In the genomic region with DNA sequence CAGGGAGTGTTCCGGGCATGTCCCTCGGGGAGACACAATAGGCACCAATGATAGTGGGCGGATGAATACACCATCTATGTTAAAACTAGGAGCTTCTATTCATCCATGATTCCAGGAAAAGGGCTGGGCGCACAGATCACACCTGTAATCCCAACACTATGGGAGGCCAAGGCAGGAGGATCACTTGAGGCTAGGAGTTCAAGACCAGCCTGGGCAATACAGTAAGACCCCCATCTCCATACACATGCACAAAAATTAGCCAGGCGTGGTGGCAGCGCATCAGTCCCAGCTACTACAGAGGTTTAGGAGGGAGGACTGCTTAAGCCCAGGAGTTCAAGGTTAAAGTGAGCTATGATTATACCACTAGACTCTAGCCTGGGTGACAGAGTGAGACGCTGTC, we compare ENCODE assay signal across 24 cellular contexts. TPM values are rescaled to one million over a fixed set of nuclear protein-coding genes. Genes with fewer than 3 reads are reported as not detected.
DNase-seq lines count a peak whose midpoint lies in the region; ATAC-seq, FAIRE-seq and TF ChIP-seq lines count a peak whose summit lies in the region.
"Had no signal": no experiment of that assay in that cellular context is flagged by ENCODE, and none has a peak within 500 bp of the region (broad histone marks: within the 10 kb centered on the region; RNA-seq: fewer than 3 reads in every experiment).

No MANE protein-coding gene starts in this region.

- H3K27me3 Mint-ChIP-seq in activated T-cell treated with anti-CD3 and anti-CD28 coated beads, Interleukin-2, amount 50 U/mL, for 4 hours (ENCODE audit: low read depth) = no peaks in the 10 kb centered on the region
- no peaks in the 10 kb centered on the region for H3K27me3 Mint-ChIP-seq in CD8-positive, alpha-beta memory T cell

- TF ChIP-seq EP300 in GM12878 (IDR thresholded peaks at IDR 0.05; ENCODE audit: borderline replicate concordance in 1 of 2, control insufficient read depth in 1 of 2, low read depth in 2 of 2, low read length in 2 of 2) (no peak), neural cell (conservative IDR thresholded peaks at IDR 0.05; ENCODE audit: poor library complexity, severe bottlenecking) (no peak)

- no peaks in the 10 kb centered on the region for H3K9me3 ChIP-seq in CD8-positive, alpha-beta memory T cell (ENCODE audit: low read length)
- H3K9me3 ChIP-seq in GM12878 (replicated peaks; ENCODE audit: control insufficient read depth, insufficient read depth, low read length) = no peaks in the 10 kb centered on the region; the same call in 2 of the 3 replicates
- H3K9me3 ChIP-seq in neural cell (ENCODE audit: low read length) = no peaks in the 10 kb centered on the region
- H3K9me3 ChIP-seq: gastroesophageal sphincter, HAP-1, upper lobe of left lung had no signal

- peak overlapping the region; percentile 93 for H3K4me3 Mint-ChIP-seq in activated T-cell treated with anti-CD3 and anti-CD28 coated beads, Interleukin-2, amount 50 U/mL, for 4 hours
- H3K4me3 Mint-ChIP-seq in CD8-positive, alpha-beta memory T cell = peak overlapping the region; percentile 54 to 99 (median 89)

- in situ Hi-C loops in GM12878 (cut with MboI) = no loop called here

- H4K20me1 ChIP-seq in GM12878 (ENCODE audit: control insufficient read depth, insufficient read depth) (no peaks in the 10 kb centered on the region), neural cell (ENCODE audit: insufficient read depth) (no peaks in the 10 kb centered on the region)

- RAD21 ChIA-PET in GM12878 (lab: Charles Lee; ENCODE audit: unreplicated experiment) = interaction anchor here (0.6 kb wide), 1 partner anchor 498 kb away, joined by 3 read pairs; no protein-coding TSS in a partner anchor

- TF ChIP-seq RAD21 in GM12878 (IDR thresholded peaks at IDR 0.05; ENCODE audit: insufficient read depth, low read depth, low read length) = no peak
- no peak for TF ChIP-seq RAD21 in neural cell (conservative IDR thresholded peaks at IDR 0.05)

- TF ChIP-seq CTCF in GM12878 (IDR thresholded peaks at IDR 0.05 in 2 of 3, conservative IDR thresholded peaks at IDR 0.05 in 1 of 3; ENCODE audit: control insufficient read depth in 2 of 3, extremely low read depth in 1 of 3, insufficient read depth in 1 of 3, low read depth in 3 of 3, low read length in 3 of 3) (no peak), neural cell (IDR thresholded peaks at IDR 0.05; ENCODE audit: poor library complexity, severe bottlenecking) (no peak)

- peaks cover 6% of the 10 kb centered on the region for H3F3A ChIP-seq in neural cell (ENCODE audit: insufficient read depth, low read length, poor library complexity, severe bottlenecking)

- H3K27me3 ChIP-seq in CD8-positive, alpha-beta memory T cell (ENCODE audit: insufficient read depth, low read length, poor library complexity, severe bottlenecking) = no peaks in the 10 kb centered on the region
- no peaks in the 10 kb centered on the region for H3K27me3 ChIP-seq in GM12878 (replicated peaks in 1 of 2; ENCODE audit: control insufficient read depth in 2 of 2, insufficient read depth in 2 of 2, low read length in 1 of 2)
- H3K27me3 ChIP-seq in neural cell (ENCODE audit: insufficient read depth, low read depth, low read length) = no peaks in the 10 kb centered on the region
- H3K27me3 ChIP-seq: brain microvascular endothelial cell, gastroesophageal sphincter, upper lobe of left lung had no signal

- no peak overlapping the region for H3K4me3 ChIP-seq in CD8-positive, alpha-beta memory T cell (ENCODE audit: low read length)
- H3K4me3 ChIP-seq in GM12878 (no peak overlapping the region), neural cell (ENCODE audit: low read length) (peak overlapping the region; percentile 13)
- H3K4me3 ChIP-seq: gastroesophageal sphincter, upper lobe of left lung had no signal

- peaks cover 25% of the 10 kb centered on the region for H3K4me1 ChIP-seq in CD8-positive, alpha-beta memory T cell (ENCODE audit: insufficient read depth, low read length)
- H3K4me1 ChIP-seq in GM12878 (ENCODE audit: control insufficient read depth, insufficient read depth, low read length) = peaks cover 5% of the 10 kb centered on the region

- H3K9ac ChIP-seq in GM12878 (ENCODE audit: control insufficient read depth, insufficient read depth, low read length) = no peak overlapping the region
- no peak overlapping the region for H3K9ac ChIP-seq in neural cell (ENCODE audit: low read length)
- H3K9ac ChIP-seq: KMS-11 had no signal

- H3K36me3 Mint-ChIP-seq in activated T-cell treated with anti-CD3 and anti-CD28 coated beads, Interleukin-2, amount 50 U/mL, for 4 hours (ENCODE audit: insufficient read depth) = peaks cover 27% of the 10 kb centered on the region
- peaks cover 9 to 45% (median 9%) of the 10 kb centered on the region in 3 donors for H3K36me3 Mint-ChIP-seq in CD8-positive, alpha-beta memory T cell

- SMC1A ChIA-PET in GM12878 (lab: Charles Lee; ENCODE audit: uncharacterized antibody, unreplicated experiment) = interaction anchor here (1.2 kb wide), 1 partner anchor 123 kb away, joined by 3 read pairs; no protein-coding TSS in a partner anchor

- no peak for DNase-seq in activated T-cell treated with anti-CD3 and anti-CD28 coated beads, Interleukin-2, amount 50 U/mL, for 4 hours
- DNase-seq in activated T-cell treated with anti-CD3 and anti-CD28 coated beads for 4 hours = no peak
- no peak for DNase-seq in CD8-positive, alpha-beta memory T cell
- DNase-seq in GM12878 (ENCODE audit: low read depth, low spot score) = no peak
- no peak for DNase-seq in EL
- no peak for DNase-seq in urothelium cell line (ENCODE audit: low spot score)
- DNase-seq in RKO (ENCODE audit: low spot score) = no peak
- DNase-seq: brain microvascular endothelial cell; dermis blood vessel endothelial cell; erythroblast; left colon; NCI-H1092; NCI-H524 treated with DMSO at 0.1 percent for 48 hours; right cardiac atrium; stimulated activated naive CD4-positive, alpha-beta T cell; T-helper 9 cell; upper lobe of left lung had no signal

- CTCF ChIA-PET in CD8-positive, alpha-beta memory T cell (lab: Charles Lee) = no interaction called here
- CTCF ChIA-PET in GM12878 (lab: Yijun Ruan, JAX) = interaction anchor here (0.5 to 1.7 kb wide), 5 partner anchors 10 to 313 kb away, joined by 3 to 5 read pairs (median 4); no protein-coding TSS in a partner anchor

- H3K9me2 ChIP-seq in neural cell (ENCODE audit: insufficient read depth, low read length) = no peaks in the 10 kb centered on the region

- BruUV-seq in GM12878 (replicated peaks; lab: Mats Ljungman, UMichigan) = no TSS peak

- H3K27ac Mint-ChIP-seq in CD8-positive, alpha-beta memory T cell = peak overlapping the region in 3 of 8 donors; percentile 9 to 78 (median 30)

- no peaks in the 10 kb centered on the region for H3K9me3 Mint-ChIP-seq in activated T-cell treated with anti-CD3 and anti-CD28 coated beads, Interleukin-2, amount 50 U/mL, for 4 hours
- H3K9me3 Mint-ChIP-seq in CD8-positive, alpha-beta memory T cell = no peaks in the 10 kb centered on the region
- H3K9me3 Mint-ChIP-seq: activated naive CD4-positive, alpha-beta T cell treated with anti-CD3 and anti-CD28 coated beads, Interleukin-2, amount 50 U/mL, for 72 hours had no signal

- intact Hi-C loops in GM12878 (cut with micrococcal nuclease; ENCODE audit: unreplicated experiment) = loop anchor here (10.0 kb wide), 1 partner anchor 178 kb away; no protein-coding TSS in a partner anchor

- H3K27ac ChIP-seq in CD8-positive, alpha-beta memory T cell (ENCODE audit: low read depth, low read length) = no peak overlapping the region
- no peak overlapping the region for H3K27ac ChIP-seq in GM12878 (ENCODE audit: control insufficient read depth, insufficient read depth)
- no peak overlapping the region for H3K27ac ChIP-seq in neural cell (ENCODE audit: low read length)
- H3K27ac ChIP-seq: brain microvascular endothelial cell, gastroesophageal sphincter, KMS-11, upper lobe of left lung had no signal

- POLR2A ChIA-PET in CD8-positive, alpha-beta memory T cell (lab: Charles Lee) = no interaction called here
- POLR2A ChIA-PET in GM12878 (lab: Charles Lee) = interaction anchor here (1.2 kb wide), 1 partner anchor 9 kb away, joined by 3 read pairs; no protein-coding TSS in a partner anchor

- no peak for FAIRE-seq in GM12878 (lab: Jason Lieb, UNC)
- FAIRE-seq in urothelium cell line (lab: Jason Lieb, UNC) = no peak

- 98% methylated on average over 6 of the region's 7 CpGs for WGBS in GM12878 (ENCODE audit: insufficient coverage, insufficient replicate concordance, low lambda C conversion rate, missing lambda C conversion rate)

- peaks cover 48% of the 10 kb centered on the region for H3K4me1 Mint-ChIP-seq in activated T-cell treated with anti-CD3 and anti-CD28 coated beads, Interleukin-2, amount 50 U/mL, for 4 hours (ENCODE audit: low read depth)
- H3K4me1 Mint-ChIP-seq in CD8-positive, alpha-beta memory T cell = peaks cover 41 to 56% (median 51%) of the 10 kb centered on the region in 3 donors

- no peak for ATAC-seq in activated T-cell treated with anti-CD3 and anti-CD28 coated beads, Interleukin-2, amount 50 U/mL, for 4 hours
- no peak for ATAC-seq in GM12878
- ATAC-seq: activated CD4-positive, CD25-positive, alpha-beta regulatory T cell treated with anti-CD3 and anti-CD28 coated beads, Interleukin-2, amount 50 U/mL, for 24 hours; activated naive CD4-positive, alpha-beta T cell treated with anti-CD3 and anti-CD28 coated beads, Interleukin-2, amount 50 U/mL, for 72 hours; gastroesophageal sphincter; left colon; right cardiac atrium; Right ventricle myocardium inferior had no signal

- peak overlapping the region; percentile 85 for H3K4me2 ChIP-seq in GM12878 (ENCODE audit: control insufficient read depth, insufficient read depth)
- no peak overlapping the region for H3K4me2 ChIP-seq in neural cell (ENCODE audit: low read length)

- H2AFZ ChIP-seq in GM12878 (ENCODE audit: control insufficient read depth, low read depth, low read length) (no peak overlapping the region), neural cell (ENCODE audit: low read depth, low read length) (no peak overlapping the region)

- no peak for TF ChIP-seq POLR2A in GM12878 (IDR thresholded peaks at IDR 0.05; ENCODE audit: low read depth, low read length)

- peaks cover 36% of the 10 kb centered on the region for H3K79me2 ChIP-seq in GM12878 (ENCODE audit: control insufficient read depth, insufficient read depth, low read length)
- H3K79me2 ChIP-seq in neural cell (replicated peaks; ENCODE audit: insufficient read depth, low read length) = peaks cover 56% of the 10 kb centered on the region

- H3K36me3 ChIP-seq in CD8-positive, alpha-beta memory T cell (ENCODE audit: insufficient read depth, low read length) = no peaks in the 10 kb centered on the region
- H3K36me3 ChIP-seq in GM12878 (ENCODE audit: control insufficient read depth in 2 of 2, insufficient read depth in 2 of 2, low read length in 1 of 2) (peaks cover 0 to 6% of the 10 kb centered on the region in 2 experiments; a peak in 1 of 4 replicates), neural cell (ENCODE audit: insufficient read depth, low read length) (no peaks in the 10 kb centered on the region)

RNA-seq across cellular contexts. Expression of a gene that starts 2.4 kb away (rescaled TPM):
- total RNA-seq in activated T-cell treated with anti-CD3 and anti-CD28 coated beads, Interleukin-2, amount 50 U/mL, for 4 hours = 10 to 100 TPM; 58.1 to 62.5 (median 59.8) TPM
- total RNA-seq in CD8-positive, alpha-beta memory T cell = 10 to 100 TPM; 42.5 to 44.6 TPM
- polyA plus RNA-seq in CD8-positive, alpha-beta memory T cell = 31.2 TPM
- total RNA-seq in GM12878 (2013; cell fraction: nucleolus; rRNA removed) = 57.2 and 62.2 TPM in 2 replicates
- total RNA-seq in GM12878 (2014; rRNA removed) (17.7 and 21.6 TPM in 2 replicates), GM12878 (2014; rRNA removed; fragmentation: Illumina TruSeq; extraction: Trizol) (7.2 and 8.1 TPM in 2 replicates), GM12878 (2021) (33.8 and 35.2 TPM in 2 replicates)
- polyA plus RNA-seq in GM12878 (2011; ENCODE audit: low read depth) = 7.8 TPM
- polyA plus RNA-seq in GM12878 (2011; rRNA removed) (7.8 and 14.4 TPM in 2 replicates), GM12878 (2014; fragmentation: Illumina TruSeq; extraction: Trizol) (2.6 and 6.5 TPM in 2 replicates), GM12878 (2014; fragmentation: Nextera tagmentation; extraction: Ambion mirVana) (1 to 10 TPM in 1 of 2 experiments, under 1 TPM in 1; 0.39 to 2.2 TPM), GM12878 (2014; rRNA removed) (18.9 and 24.9 TPM in 2 replicates), GM12878 (2016; fragmentation: Nextera tagmentation; extraction: Ambion mirVana) (10 to 100 TPM; 37.3 to 38.6 TPM), neural cell (40.5 and 56.7 TPM in 2 replicates)
- polyA plus RNA-seq in GM12878 (2011; cell fraction: cytosol; rRNA removed) = 16.4 and 22.8 TPM in 2 replicates
- 61.3 and 74.5 TPM in 2 replicates for polyA plus RNA-seq in GM12878 (2011; cell fraction: nucleus; rRNA removed)
- polyA plus RNA-seq in GM12878 (2012) = 28.2 and 30.0 TPM in 2 replicates
- polyA minus RNA-seq in GM12878 (2011; rRNA and poly(A)+ RNA removed) = 7.6 and 15.5 TPM in 2 replicates
- polyA minus RNA-seq in GM12878 (2011; cell fraction: cytosol; rRNA and poly(A)+ RNA removed) = 11.8 and 13.4 TPM in 2 replicates
- 17.9 and 37.1 TPM in 2 replicates for polyA minus RNA-seq in GM12878 (2011; cell fraction: nucleus; rRNA and poly(A)+ RNA removed)
- 48.6 and 57.2 TPM in 2 replicates for polyA minus RNA-seq in neural cell

RNA-seq across cellular contexts. Expression of a gene that starts 52.8 kb away (rescaled TPM):
- 1 to 10 TPM in 1 of 3 donors, under 1 TPM in 2; 0.71 to 1.2 (median 0.82) TPM for total RNA-seq in activated T-cell treated with anti-CD3 and anti-CD28 coated beads, Interleukin-2, amount 50 U/mL, for 4 hours
- under 1 TPM; 0.42 to 0.55 TPM for total RNA-seq in CD8-positive, alpha-beta memory T cell
- not detected for polyA plus RNA-seq in CD8-positive, alpha-beta memory T cell
- total RNA-seq in GM12878 (2013; cell fraction: nucleolus; rRNA removed) = 0.21 TPM in 1 of 2 replicates, not detected in the other
- total RNA-seq in GM12878 (2014; rRNA removed) (under 0.01 and 0.11 TPM in 2 replicates), GM12878 (2014; rRNA removed; fragmentation: Illumina TruSeq; extraction: Trizol) (not detected in 2 replicates), GM12878 (2021) (0.19 and 0.31 TPM in 2 replicates)
- 0.12 TPM for polyA plus RNA-seq in GM12878 (2011; ENCODE audit: low read depth)
- polyA plus RNA-seq in GM12878 (2011; rRNA removed) (0.09 and 0.14 TPM in 2 replicates), GM12878 (2014; fragmentation: Illumina TruSeq; extraction: Trizol) (0.01 and 0.03 TPM in 2 replicates), GM12878 (2014; fragmentation: Nextera tagmentation; extraction: Ambion mirVana) (not detected), GM12878 (2014; rRNA removed) (0.08 and 0.10 TPM in 2 replicates), GM12878 (2016; fragmentation: Nextera tagmentation; extraction: Ambion mirVana) (not detected), neural cell (12.6 and 15.4 TPM in 2 replicates)
- polyA plus RNA-seq in GM12878 (2011; cell fraction: cytosol; rRNA removed) = 0.18 and 0.23 TPM in 2 replicates
- polyA plus RNA-seq in GM12878 (2011; cell fraction: nucleus; rRNA removed) = 0.57 and 0.59 TPM in 2 replicates
- 0.14 and 0.20 TPM in 2 replicates for polyA plus RNA-seq in GM12878 (2012)
- polyA minus RNA-seq in GM12878 (2011; rRNA and poly(A)+ RNA removed) = 0.46 and 3.9 TPM in 2 replicates
- 0.21 TPM in 1 of 2 replicates, not detected in the other for polyA minus RNA-seq in GM12878 (2011; cell fraction: cytosol; rRNA and poly(A)+ RNA removed)
- 0.12 and 0.19 TPM in 2 replicates for polyA minus RNA-seq in GM12878 (2011; cell fraction: nucleus; rRNA and poly(A)+ RNA removed)
- polyA minus RNA-seq in neural cell = 19.0 and 20.5 TPM in 2 replicates
